Comparison of ENCODE assay signal across 14 cellular contexts in genomic region chr13:44052843-44053607, GRCh38.
A peak's percentile ranks its signal among the peaks of the same experiment; 100 is the strongest.
DNase-seq lines count a peak whose midpoint lies in the region; ATAC-seq and TF ChIP-seq lines count a peak whose summit lies in the region.
"Had no signal": no experiment of that assay in that cellular context is flagged by ENCODE, and none has a peak within 500 bp of the region (broad histone marks: within the 10 kb centered on the region; RNA-seq: fewer than 3 reads in every experiment).

No MANE protein-coding gene starts in this region.

- no peak overlapping the region for H3K27ac Mint-ChIP-seq in Calu3 (ENCODE audit: unreplicated experiment)
- H3K27ac Mint-ChIP-seq: natural killer cell had no signal

- peaks cover 13% of the 10 kb centered on the region for H3K4me1 Mint-ChIP-seq in Calu3 (ENCODE audit: low read depth, unreplicated experiment)

- CTCF ChIA-PET in Calu3 (lab: Charles Lee), result no interaction called here

- H3K4me3 ChIP-seq in choroid plexus epithelial cell (ENCODE audit: low read depth, low read length) (no peak overlapping the region), skeletal muscle cell (ENCODE audit: low read depth, low read length) (no peak overlapping the region)

- H3K36me3 Mint-ChIP-seq in Calu3 (ENCODE audit: insufficient read depth, unreplicated experiment), result no peaks in the 10 kb centered on the region
- H3K36me3 Mint-ChIP-seq: IgD-negative memory B cell, natural killer cell had no signal

- H3K4me3 Mint-ChIP-seq in Calu3 (ENCODE audit: low read depth, unreplicated experiment), result no peak overlapping the region
- H3K4me3 Mint-ChIP-seq: activated T-cell treated with anti-CD3 and anti-CD28 coated beads, Interleukin-2, amount 50 U/mL, for 4 hours; IgD-negative memory B cell; natural killer cell had no signal

- H3K9me3 Mint-ChIP-seq in Calu3 (ENCODE audit: low read depth, unreplicated experiment), result no peaks in the 10 kb centered on the region
- H3K9me3 Mint-ChIP-seq: activated T-cell treated with anti-CD3 and anti-CD28 coated beads, Interleukin-2, amount 50 U/mL, for 4 hours; IgD-negative memory B cell; natural killer cell had no signal

- TF ChIP-seq CTCF in choroid plexus epithelial cell (conservative IDR thresholded peaks at IDR 0.05; ENCODE audit: low read depth, low read length), result peak; percentile 39
- TF ChIP-seq CTCF in Calu3 (IDR thresholded peaks at IDR 0.05; ENCODE audit: unreplicated experiment), result no peak

- no TSS peak for BruUV-seq in Calu3 (replicated peaks; lab: Mats Ljungman, UMichigan)

- DNase-seq in GM03348 (ENCODE audit: low spot score), result peak; percentile 41
- DNase-seq in choroid plexus epithelial cell (ENCODE audit: low read depth), result peak; percentile 86
- peak; percentile 89 for DNase-seq in kidney glomerular epithelial cell (lab: John Stamatoyannopoulos, UW)
- DNase-seq in skeletal muscle cell (ENCODE audit: low read depth), result peak; percentile 63
- no peak for DNase-seq in central memory CD4-positive, alpha-beta T cell
- no peak for DNase-seq in Calu3
- no peak for DNase-seq in cerebellum (ENCODE audit: low spot score)
- DNase-seq: activated T-cell treated with anti-CD3 and anti-CD28 coated beads, Interleukin-2, amount 50 U/mL, for 4 hours; DMS153; natural killer cell; NCI-H774; T-helper 2 cell had no signal

- H3K27me3 Mint-ChIP-seq in Calu3 (ENCODE audit: unreplicated experiment), result no peaks in the 10 kb centered on the region

- intact Hi-C loops in Calu3 (cut with micrococcal nuclease; ENCODE audit: unreplicated experiment), result no loop called here

- no peak for ATAC-seq in GM19455 (IDR thresholded peaks at IDR 0.05; ENCODE audit: unreplicated experiment)
- ATAC-seq: activated T-cell treated with anti-CD3 and anti-CD28 coated beads, Interleukin-2, amount 50 U/mL, for 4 hours; natural killer cell had no signal

Comparison
In these comparisons a context has a peak if more than half of its experiments do, and no peak if none do; other contexts are left out.
1. DNase-seq: peak in GM03348 (single experiment), choroid plexus epithelial cell (single experiment), kidney glomerular epithelial cell (single experiment) and skeletal muscle cell (single experiment); none in central memory CD4-positive, alpha-beta T cell (single experiment), Calu3 (single experiment) and cerebellum (single experiment).